Comparison of ENCODE assay signal across 23 cellular contexts in the genomic region with DNA sequence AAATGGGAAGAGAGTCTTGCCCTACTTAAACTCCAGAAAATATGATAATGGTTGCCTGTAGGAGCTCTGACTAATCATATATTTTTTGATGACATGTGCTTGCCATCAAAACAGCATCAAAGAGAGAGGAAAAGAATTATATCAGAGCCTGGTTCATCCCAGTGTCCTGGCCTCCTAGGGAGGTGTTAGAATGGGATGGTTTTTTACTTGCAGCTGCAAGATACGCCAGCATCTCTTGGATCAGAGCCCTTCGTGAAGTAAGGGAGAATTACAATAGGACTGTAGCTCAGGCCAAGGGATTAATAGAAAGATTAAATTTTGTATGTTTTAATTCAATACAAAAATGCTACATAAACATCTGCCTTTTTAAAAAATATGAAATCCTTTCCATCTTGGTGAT.
DNase-seq lines count a peak whose midpoint lies in the region; ATAC-seq and TF ChIP-seq lines count a peak whose summit lies in the region.
"Had no signal": no experiment of that assay in that cellular context is flagged by ENCODE, and none has a peak within 500 bp of the region (broad histone marks: within the 10 kb centered on the region; RNA-seq: fewer than 3 reads in every experiment).

No MANE protein-coding gene starts in this region.

- 39 to 48% methylated on average over 2 of the region's 2 CpGs for WGBS in GM23248 (ENCODE audit: low coverage in 1 of 2, low lambda C conversion rate in 2 of 2, missing lambda C conversion rate in 2 of 2), 2 experiments
- 46 to 60% methylated on average over 1 to 2 of the region's 2 CpGs for WGBS in endodermal cell (ENCODE audit: insufficient coverage in 1 of 2, insufficient read length in 1 of 2), 2 experiments

- no peaks in the 10 kb centered on the region for H3K9me3 Mint-ChIP-seq in endodermal cell
- H3K9me3 Mint-ChIP-seq: H9 had no signal

- POLR2A ChIA-PET in PC-9 (lab: Charles Lee; ENCODE audit: unreplicated experiment): no interaction called here

- CTCF ChIA-PET in PC-9 (lab: Charles Lee): no interaction called here

- in situ Hi-C loops in GM23248 (cut with MboI): no loop called here

- no TSS peak for BruUV-seq in PC-9 (replicated peaks; lab: Mats Ljungman, UMichigan)

- ATAC-seq in Right ventricle myocardium superior (ENCODE audit: poor library complexity): no peak
- ATAC-seq: HepG2, PC-3, Right ventricle myocardium inferior had no signal

- H3K27me3 Mint-ChIP-seq in endodermal cell (ENCODE audit: insufficient read depth): no peaks in the 10 kb centered on the region

- no peak overlapping the region for H3K4me3 Mint-ChIP-seq in endodermal cell

- H3K9me3 ChIP-seq in GM23248 (ENCODE audit: low read depth) (no peaks in the 10 kb centered on the region), PC-9 (ENCODE audit: insufficient read depth, low read depth) (no peaks in the 10 kb centered on the region), endodermal cell (ENCODE audit: control insufficient read depth, low read length) (no peaks in the 10 kb centered on the region), neutrophil (no peaks in the 10 kb centered on the region)
- H3K9me3 ChIP-seq: BE2C, SJSA1 had no signal

- H3K4me1 Mint-ChIP-seq in endodermal cell: peaks cover 37% of the 10 kb centered on the region

- H3K9me2 ChIP-seq in GM23248 (ENCODE audit: insufficient read depth) (no peaks in the 10 kb centered on the region), PC-9 (ENCODE audit: insufficient read depth) (no peaks in the 10 kb centered on the region)

- H4K20me1 ChIP-seq in GM23248 (ENCODE audit: insufficient read depth) (no peaks in the 10 kb centered on the region), PC-9 (ENCODE audit: insufficient read depth) (no peaks in the 10 kb centered on the region)

- no peaks in the 10 kb centered on the region for H3K27me3 ChIP-seq in GM23248 (replicated peaks; ENCODE audit: insufficient read depth)
- H3K27me3 ChIP-seq in PC-9 (ENCODE audit: insufficient read depth, low read depth): no peaks in the 10 kb centered on the region
- H3K27me3 ChIP-seq in endodermal cell (ENCODE audit: control insufficient read depth, insufficient read depth, low read length, poor library complexity, severe bottlenecking): no peaks in the 10 kb centered on the region
- H3K27me3 ChIP-seq in neutrophil: no peaks in the 10 kb centered on the region
- H3K27me3 ChIP-seq: BE2C had no signal

- TF ChIP-seq CTCF in PC-9 (conservative IDR thresholded peaks at IDR 0.05) (no peak), endodermal cell (conservative IDR thresholded peaks at IDR 0.05) (no peak), neutrophil (IDR thresholded peaks at IDR 0.05) (no peak)

- H3F3A ChIP-seq in GM23248 (ENCODE audit: insufficient read depth): no peaks in the 10 kb centered on the region
- H3F3A ChIP-seq in PC-9 (ENCODE audit: insufficient read depth, low read depth): no peaks in the 10 kb centered on the region

- peak; percentile 1 for DNase-seq in GM23248
- DNase-seq in PC-9: no peak
- DNase-seq in endodermal cell: no peak
- DNase-seq in substantia nigra (lab: John Stamatoyannopoulos, UW): no peak
- no peak for DNase-seq in Right ventricle myocardium superior
- no peak for DNase-seq in DMS 273 (lab: John Stamatoyannopoulos, UW; ENCODE audit: unreplicated experiment)
- no peak for DNase-seq in NCI-H526 (lab: John Stamatoyannopoulos, UW)
- DNase-seq: BE2C; Calu3; H9; Kasumi-1; NCI-H1105; NCI-H1436 treated with DMSO at 0.1 percent for 48 hours; NCI-H187 treated with DMSO at 0.1 percent for 48 hours; NCI-H345; NCI-H510A treated with DMSO at 0.1 percent for 48 hours; NCI-H774; NK-92 treated with Interleukin-12 subunit alpha and Interleukin-12 subunit beta, amount 100 ng/mL, for 24 hours had no signal

- no peak overlapping the region for H3K4me2 ChIP-seq in GM23248 (ENCODE audit: unreplicated experiment)
- H3K4me2 ChIP-seq in PC-9: no peak overlapping the region

- H3K27ac ChIP-seq in GM23248 (no peak overlapping the region), PC-9 (no peak overlapping the region), endodermal cell (ENCODE audit: low read depth, low read length) (no peak overlapping the region), neutrophil (peak overlapping the region; percentile 39), substantia nigra (ENCODE audit: low read depth, low read length, poor library complexity, severe bottlenecking) (no peak overlapping the region)
- H3K27ac ChIP-seq: SJSA1 had no signal

- H3K36me3 ChIP-seq in GM23248 (ENCODE audit: low read depth): no peaks in the 10 kb centered on the region
- H3K36me3 ChIP-seq in PC-9 (ENCODE audit: low read depth): no peaks in the 10 kb centered on the region
- H3K36me3 ChIP-seq in endodermal cell (ENCODE audit: control insufficient read depth, insufficient read depth, low read length): no peaks in the 10 kb centered on the region
- H3K36me3 ChIP-seq in neutrophil: no peaks in the 10 kb centered on the region
- H3K36me3 ChIP-seq: BE2C, SJSA1 had no signal

- H3K4me1 ChIP-seq in GM23248 (ENCODE audit: insufficient read depth) (peaks cover 4% of the 10 kb centered on the region; the same call in 1 of the 2 replicates), PC-9 (replicated peaks; ENCODE audit: insufficient read depth) (0 out of 2 replicates have a peak, but pooled peaks cover 3% of the 10 kb centered on the region), endodermal cell (ENCODE audit: control insufficient read depth, insufficient read depth, low read length) (peaks cover 19% of the 10 kb centered on the region), neutrophil (ENCODE audit: control insufficient read depth in 1 of 2, insufficient read depth in 1 of 2, low read depth in 1 of 2, low read length in 1 of 2) (peaks cover 10 to 12% of the 10 kb centered on the region in 2 experiments)
- H3K4me1 ChIP-seq: SJSA1 had no signal

- intact Hi-C loops in PC-9 (cut with micrococcal nuclease; ENCODE audit: unreplicated experiment) (no loop called here), Right ventricle myocardium superior (cut with DNase I) (no loop called here)

- no peak overlapping the region for H3K27ac Mint-ChIP-seq in endodermal cell

- H3K79me2 ChIP-seq in GM23248 (ENCODE audit: insufficient read depth) (no peaks in the 10 kb centered on the region), PC-9 (ENCODE audit: low read depth) (no peaks in the 10 kb centered on the region)

- H2AFZ ChIP-seq in GM23248 (no peak overlapping the region), PC-9 (peak overlapping the region; percentile 29; the same call in 1 of the 2 replicates)

- no peak overlapping the region for H3K9ac ChIP-seq in GM23248
- no peak overlapping the region for H3K9ac ChIP-seq in endodermal cell (ENCODE audit: extremely low read depth, low read length, poor library complexity, severe bottlenecking)

- H3K4me3 ChIP-seq in GM23248: no peak overlapping the region
- H3K4me3 ChIP-seq in PC-9: no peak overlapping the region
- peak overlapping the region; percentile 11 for H3K4me3 ChIP-seq in endodermal cell (ENCODE audit: low read length)
- no peak overlapping the region for H3K4me3 ChIP-seq in neutrophil (ENCODE audit: low read depth in 1 of 2, low read length in 1 of 2)
- H3K4me3 ChIP-seq: SJSA1 had no signal

- H3K36me3 Mint-ChIP-seq in endodermal cell (ENCODE audit: low read depth): no peaks in the 10 kb centered on the region
